In genomic region chr10:79322616-79323566, GRCh38 we compare ENCODE assay signal across 8 cellular contexts.
DNase-seq lines count a peak whose midpoint lies in the region; ATAC-seq, FAIRE-seq and TF ChIP-seq lines count a peak whose summit lies in the region.

No MANE protein-coding gene starts in this region.

- peak; percentile 73 for FAIRE-seq in RCC 7860 (lab: Jason Lieb, UNC)

- DNase-seq in DMS79 (lab: John Stamatoyannopoulos, UW) (peak; percentile 29), RCC 7860 (ENCODE audit: low spot score) (peak; percentile 80), kidney tubule cell (ENCODE audit: low spot score) (peak; percentile 74), WERI-Rb-1 (no peak)
- DNase-seq in activated effector memory CD4-positive, alpha-beta T cell treated with Interleukin-2 at 50 U/mL for 16 hours: peak; percentile 82
- DNase-seq in stimulated activated CD8-positive, alpha-beta memory T cell treated with anti-CD3 and anti-CD28 coated beads, Interleukin-15, amount 100 ng/mL, for 4 hours (ENCODE audit: low read depth in 2 of 2): peak; percentile 55 to 58

- no peak overlapping the region for H3K4me3 ChIP-seq in WERI-Rb-1 (ENCODE audit: low read depth, low read length)

- TF ChIP-seq CTCF in WERI-Rb-1 (IDR thresholded peaks at IDR 0.05; ENCODE audit: low read depth, low read length): no peak

- no peaks in the 10 kb centered on the region for H3K9me3 ChIP-seq in WERI-Rb-1 (ENCODE audit: severe bottlenecking)

- no peaks in the 10 kb centered on the region for H3K27me3 ChIP-seq in WERI-Rb-1 (ENCODE audit: insufficient read depth, low read depth, severe bottlenecking)

- H3K27ac ChIP-seq in WERI-Rb-1: no peak overlapping the region

- no peaks in the 10 kb centered on the region for H3K36me3 ChIP-seq in WERI-Rb-1

- ATAC-seq in HG02623 (IDR thresholded peaks at IDR 0.05; ENCODE audit: unreplicated experiment) (peak; percentile 58), HG03039 (IDR thresholded peaks at IDR 0.05; ENCODE audit: unreplicated experiment) (no peak)
